ENCODE assay signal across 10 cellular contexts in the genomic region with DNA sequence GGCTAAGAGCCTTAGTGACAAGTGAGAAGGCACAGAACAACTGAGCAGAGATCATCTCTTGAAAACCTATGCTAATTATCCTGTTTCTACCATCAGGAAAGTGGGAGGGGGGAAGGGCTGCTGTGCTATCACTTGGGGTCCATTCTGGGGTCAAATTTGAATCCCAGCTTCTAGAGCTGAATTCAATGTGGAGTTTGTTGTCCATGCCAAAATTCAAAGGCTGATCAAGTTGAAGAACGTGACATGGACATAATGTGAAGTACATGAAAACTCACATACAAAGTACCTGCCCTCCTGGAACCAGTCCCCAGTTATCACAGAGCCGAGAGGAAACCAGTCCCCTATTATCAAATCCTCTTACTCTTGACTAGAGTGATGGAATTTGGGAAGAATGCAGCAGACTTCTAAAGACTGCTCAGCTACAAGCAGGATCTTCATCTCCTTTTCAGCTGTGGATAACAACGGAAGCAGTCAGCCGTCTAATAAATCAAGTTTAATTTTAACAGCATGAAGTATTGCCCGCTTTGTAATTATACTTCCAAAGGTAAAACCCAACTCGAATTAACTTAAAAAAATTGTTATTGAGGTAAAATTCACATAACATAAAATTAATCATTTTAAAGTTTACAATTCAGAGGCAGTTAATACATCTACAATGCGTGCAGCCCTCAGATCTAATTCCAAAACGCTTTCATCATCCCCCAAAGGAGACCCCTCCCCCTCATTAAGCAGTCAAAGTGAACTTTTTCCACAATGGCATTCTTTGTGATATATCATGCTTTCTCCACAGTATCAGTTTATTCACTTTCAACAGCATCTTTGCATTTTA.
DNase-seq lines count a peak whose midpoint lies in the region; ATAC-seq and TF ChIP-seq lines count a peak whose summit lies in the region.
"Had no signal": no experiment of that assay in that cellular context is flagged by ENCODE, and none has a peak within 500 bp of the region (broad histone marks: within the 10 kb centered on the region; RNA-seq: fewer than 3 reads in every experiment).

No MANE protein-coding gene starts in this region.

- peaks cover 0 to 25% (median 22%) of the 10 kb centered on the region in 5 donors for H3K36me3 Mint-ChIP-seq in naive thymus-derived CD4-positive, alpha-beta T cell

- intact Hi-C loops in naive thymus-derived CD4-positive, alpha-beta T cell (cut with micrococcal nuclease): loop anchor here (2.0 to 5.0 kb wide), 2 partner anchors 13 to 36 kb away; no protein-coding TSS in a partner anchor
- intact Hi-C loops in left lung (cut with DNase I): no loop called here

- CTCF ChIA-PET in naive thymus-derived CD4-positive, alpha-beta T cell (lab: Charles Lee): interaction anchor here (0.8 to 1.2 kb wide), 2 partner anchors 11 to 24 kb away, joined by 3 to 5 read pairs; no protein-coding TSS in a partner anchor

- H3K4me3 ChIP-seq in ACC112 (ENCODE audit: low read depth, low read length) (peak overlapping the region; percentile 37), MM.1S (ENCODE audit: low read length) (0 out of 2 replicates have a peak overlapping the region, but pooled peaks have one; percentile 56), coronary artery (peak overlapping the region; percentile 9), left lung (no peak overlapping the region), MG63 (no peak overlapping the region)
- H3K4me3 ChIP-seq in naive thymus-derived CD4-positive, alpha-beta T cell (ENCODE audit: low read length): peak overlapping the region; percentile 31

- H3K9me3 ChIP-seq in MM.1S (replicated peaks; ENCODE audit: insufficient read depth, low read length): no peaks in the 10 kb centered on the region
- no peaks in the 10 kb centered on the region for H3K9me3 ChIP-seq in naive thymus-derived CD4-positive, alpha-beta T cell (ENCODE audit: control insufficient read depth in 2 of 3, low read length in 3 of 3)
- no peaks in the 10 kb centered on the region for H3K9me3 ChIP-seq in left lung
- H3K9me3 ChIP-seq in MG63: no peaks in the 10 kb centered on the region

- H3K27me3 Mint-ChIP-seq in naive thymus-derived CD4-positive, alpha-beta T cell: no peaks in the 10 kb centered on the region

- peak overlapping the region; percentile 71 to 94 (median 87) for H3K4me3 Mint-ChIP-seq in naive thymus-derived CD4-positive, alpha-beta T cell

- H3K27ac Mint-ChIP-seq in naive thymus-derived CD4-positive, alpha-beta T cell: peak overlapping the region; percentile 65 to 95 (median 86)

- H2AFZ ChIP-seq in ACC112 (ENCODE audit: low read length, unreplicated experiment) (no peak overlapping the region), MM.1S (ENCODE audit: low read length) (no peak overlapping the region)

- H3K9ac ChIP-seq in MM.1S (ENCODE audit: low read length): no peak overlapping the region

- peaks cover 50 to 80% (median 76%) of the 10 kb centered on the region in 7 donors for H3K4me1 Mint-ChIP-seq in naive thymus-derived CD4-positive, alpha-beta T cell

- POLR2A ChIA-PET in naive thymus-derived CD4-positive, alpha-beta T cell (lab: Charles Lee): interaction anchor here (0.9 to 1.0 kb wide), 2 partner anchors 12 to 137 kb away, joined by 4 to 6 read pairs; no protein-coding TSS in a partner anchor

- H3F3A ChIP-seq in MM.1S (ENCODE audit: insufficient read depth, low read length): peaks cover 30% of the 10 kb centered on the region

- H3K27me3 ChIP-seq in ACC112 (ENCODE audit: insufficient read depth, low read length) (no peaks in the 10 kb centered on the region), MM.1S (replicated peaks; ENCODE audit: insufficient read depth, low read length) (no peaks in the 10 kb centered on the region), left lung (no peaks in the 10 kb centered on the region), MG63 (no peaks in the 10 kb centered on the region)
- no peaks in the 10 kb centered on the region for H3K27me3 ChIP-seq in naive thymus-derived CD4-positive, alpha-beta T cell (ENCODE audit: control insufficient read depth in 2 of 2, insufficient read depth in 2 of 2, low read length in 2 of 2)

- DNase-seq in MM.1S (no peak), coronary artery (ENCODE audit: low spot score) (no peak), left lung (no peak), MG63 (no peak)
- DNase-seq in naive thymus-derived CD4-positive, alpha-beta T cell: no peak
- DNase-seq: DMS53; stimulated activated CD4-positive, alpha-beta T cell treated with anti-CD3 and anti-CD28 coated beads, Interleukin-4, amount 100 ng/mL, for 1 hour had no signal

- H3K27ac ChIP-seq in ACC112 (ENCODE audit: low read depth, low read length): peak overlapping the region; percentile 100
- peak overlapping the region; percentile 73; the same call in 1 of the 2 replicates for H3K27ac ChIP-seq in MM.1S (ENCODE audit: low read length)
- peak overlapping the region; percentile 32 to 84 for H3K27ac ChIP-seq in coronary artery
- peak overlapping the region; percentile 68 for H3K27ac ChIP-seq in naive thymus-derived CD4-positive, alpha-beta T cell (ENCODE audit: low read depth, low read length)
- peak overlapping the region in 1 of 2 donors; percentile 85 for H3K27ac ChIP-seq in left lung

- H3K4me1 ChIP-seq in ACC112 (ENCODE audit: control insufficient read depth, insufficient read depth, low read length, unreplicated experiment): peaks cover 68% of the 10 kb centered on the region
- peaks cover 41% of the 10 kb centered on the region for H3K4me1 ChIP-seq in MM.1S (ENCODE audit: low read length)
- H3K4me1 ChIP-seq in naive thymus-derived CD4-positive, alpha-beta T cell (ENCODE audit: control insufficient read depth in 2 of 2, insufficient read depth in 2 of 2, low read length in 2 of 2): peaks cover 38 to 42% of the 10 kb centered on the region in 2 donors
- peaks cover 29 to 54% of the 10 kb centered on the region in 2 donors for H3K4me1 ChIP-seq in left lung

- H3K36me3 ChIP-seq in ACC112 (ENCODE audit: insufficient read depth, low read length) (peaks cover 26% of the 10 kb centered on the region), MM.1S (replicated peaks; ENCODE audit: insufficient read depth, low read length) (no peaks in the 10 kb centered on the region), left lung (peaks cover 0 to 8% of the 10 kb centered on the region in 2 donors), MG63 (peaks cover 47% of the 10 kb centered on the region)
- peaks cover 0 to 9% (median 0%) of the 10 kb centered on the region in 3 experiments for H3K36me3 ChIP-seq in naive thymus-derived CD4-positive, alpha-beta T cell (ENCODE audit: control insufficient read depth in 2 of 3, insufficient read depth in 3 of 3, low read length in 3 of 3)

- H3K9me3 Mint-ChIP-seq in naive thymus-derived CD4-positive, alpha-beta T cell: peaks cover 0 to 3% (median 0%) of the 10 kb centered on the region in 11 donors

- no peak for TF ChIP-seq CTCF in MM.1S (IDR thresholded peaks at IDR 0.05; ENCODE audit: low read length)
- no peak for TF ChIP-seq CTCF in coronary artery (IDR thresholded peaks at IDR 0.05)
- TF ChIP-seq CTCF in left lung (IDR thresholded peaks at IDR 0.05): no peak

- no peaks in the 10 kb centered on the region for H3K9me2 ChIP-seq in MM.1S (replicated peaks; ENCODE audit: insufficient read depth, low read length)

- peak overlapping the region; percentile 84 for H3K4me2 ChIP-seq in MM.1S (ENCODE audit: low read depth, low read length)

- ATAC-seq in naive thymus-derived CD4-positive, alpha-beta T cell: no peak
- ATAC-seq in HG02763 (IDR thresholded peaks at IDR 0.05; ENCODE audit: unreplicated experiment): no peak
- no peak for ATAC-seq in left lung
- no peak for ATAC-seq in GM19328 (IDR thresholded peaks at IDR 0.05; ENCODE audit: unreplicated experiment)

- no peaks in the 10 kb centered on the region for H4K20me1 ChIP-seq in MM.1S (ENCODE audit: insufficient read depth, low read length)

- H3K79me2 ChIP-seq in ACC112 (ENCODE audit: control insufficient read depth, insufficient read depth, low read length, unreplicated experiment) (peaks cover 45% of the 10 kb centered on the region), MM.1S (ENCODE audit: low read length) (peaks cover 8% of the 10 kb centered on the region)

Comparison
In these comparisons a context has a peak if more than half of its experiments do, and no peak if none do; other contexts are left out.
1. H3K4me3 ChIP-seq: peak in ACC112 (single experiment), MM.1S (single experiment), coronary artery (single experiment) and naive thymus-derived CD4-positive, alpha-beta T cell (single experiment); none in left lung (0 of 2) and MG63 (single experiment).
2. intact Hi-C loops: an anchor here in naive thymus-derived CD4-positive, alpha-beta T cell (2.0 to 5.0 kb wide); none called in left lung.